Comparison of ENCODE assay signal across 8 cellular contexts in the genomic region with DNA sequence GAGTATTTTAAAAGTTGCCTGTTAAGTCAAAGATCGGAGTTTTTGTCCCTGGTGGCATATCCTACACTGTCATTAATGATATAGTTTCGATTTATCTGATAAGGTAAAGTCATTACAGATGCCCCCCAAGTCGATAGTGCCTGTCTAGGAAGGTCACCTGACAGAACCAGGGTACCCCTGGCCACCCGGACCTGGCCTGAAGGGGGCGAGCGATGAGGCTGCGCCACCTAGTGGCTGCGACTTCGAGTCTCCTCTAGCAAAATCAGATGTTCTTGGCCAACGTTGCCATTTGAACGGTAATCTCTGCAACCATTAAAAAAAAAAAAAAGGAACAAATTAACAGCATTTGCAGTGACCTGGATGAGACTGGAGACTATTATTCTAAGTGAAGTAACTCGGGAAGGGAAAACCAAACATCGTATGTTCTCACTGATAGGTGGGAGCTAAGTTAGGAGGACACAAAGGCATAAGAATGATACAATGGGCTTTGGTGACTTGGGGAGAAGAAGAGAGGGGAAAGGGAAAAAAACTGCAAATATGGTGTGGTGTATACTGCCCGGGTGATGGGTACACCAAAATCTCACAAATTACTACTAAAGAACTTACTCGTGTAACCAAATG.
DNase-seq lines count a peak whose midpoint lies in the region; ATAC-seq and TF ChIP-seq lines count a peak whose summit lies in the region.

No MANE protein-coding gene starts in this region.

- H3K9me3 ChIP-seq in right atrium auricular region: no peaks in the 10 kb centered on the region

- H3K36me3 Mint-ChIP-seq in activated naive CD8-positive, alpha-beta T cell treated with anti-CD3 and anti-CD28 coated beads, Interleukin-2, amount 50 U/mL, for 24 hours (ENCODE audit: low read depth): no peaks in the 10 kb centered on the region

- H3K27me3 ChIP-seq in right atrium auricular region: no peaks in the 10 kb centered on the region

- intact Hi-C loops in sciatic nerve (cut with DNase I): no loop called here

- peak; percentile 36 to 69 for TF ChIP-seq CTCF in right atrium auricular region (IDR thresholded peaks at IDR 0.05)

- no peaks in the 10 kb centered on the region for H3K36me3 ChIP-seq in right atrium auricular region

- DNase-seq in activated CD4-positive, CD25-positive, alpha-beta regulatory T cell treated with anti-CD3 and anti-CD28 coated beads, Interleukin-2, amount 50 U/mL, for 72 hours: peak; percentile 31
- no peak for DNase-seq in activated CD4-positive, CD25-positive, alpha-beta regulatory T cell (lab: John Stamatoyannopoulos, UW)
- peak; percentile 33 for DNase-seq in NCI-H2107 (lab: John Stamatoyannopoulos, UW)
- peak; percentile 38 for DNase-seq in activated naive CD8-positive, alpha-beta T cell treated with anti-CD3 and anti-CD28 coated beads, Interleukin-2, amount 50 U/mL, for 24 hours
- no peak for DNase-seq in right atrium auricular region (ENCODE audit: low spot score)
- DNase-seq in sciatic nerve (ENCODE audit: low spot score): peak; percentile 67
- DNase-seq in OCI-M2 (lab: John Stamatoyannopoulos, UW; ENCODE audit: unreplicated experiment): no peak

- H3K9me3 Mint-ChIP-seq in activated naive CD8-positive, alpha-beta T cell treated with anti-CD3 and anti-CD28 coated beads, Interleukin-2, amount 50 U/mL, for 24 hours: peaks cover 6% of the 10 kb centered on the region

- no peaks in the 10 kb centered on the region for H3K4me1 ChIP-seq in right atrium auricular region

- H3K27ac ChIP-seq in right atrium auricular region: no peak overlapping the region

- no peak overlapping the region for H3K4me3 Mint-ChIP-seq in activated naive CD8-positive, alpha-beta T cell treated with anti-CD3 and anti-CD28 coated beads, Interleukin-2, amount 50 U/mL, for 24 hours

- no peak overlapping the region for H3K27ac Mint-ChIP-seq in activated naive CD8-positive, alpha-beta T cell treated with anti-CD3 and anti-CD28 coated beads, Interleukin-2, amount 50 U/mL, for 24 hours

- no peaks in the 10 kb centered on the region for H3K4me1 Mint-ChIP-seq in activated naive CD8-positive, alpha-beta T cell treated with anti-CD3 and anti-CD28 coated beads, Interleukin-2, amount 50 U/mL, for 24 hours

- ATAC-seq in HG02642 (IDR thresholded peaks at IDR 0.05; ENCODE audit: poor library complexity, unreplicated experiment): peak; percentile 95
- ATAC-seq in activated naive CD8-positive, alpha-beta T cell treated with anti-CD3 and anti-CD28 coated beads, Interleukin-2, amount 50 U/mL, for 24 hours: no peak
- ATAC-seq in sciatic nerve: peak; percentile 65

- H3K27me3 Mint-ChIP-seq in activated naive CD8-positive, alpha-beta T cell treated with anti-CD3 and anti-CD28 coated beads, Interleukin-2, amount 50 U/mL, for 24 hours: no peaks in the 10 kb centered on the region

- H3K4me3 ChIP-seq in right atrium auricular region: no peak overlapping the region

Comparison
In these comparisons a context has a peak if more than half of its experiments do, and no peak if none do; other contexts are left out.
1. DNase-seq: peak in activated CD4-positive, CD25-positive, alpha-beta regulatory T cell treated with anti-CD3 and anti-CD28 coated beads, Interleukin-2, amount 50 U/mL, for 72 hours (single experiment), NCI-H2107 (single experiment), activated naive CD8-positive, alpha-beta T cell treated with anti-CD3 and anti-CD28 coated beads, Interleukin-2, amount 50 U/mL, for 24 hours (single experiment) and sciatic nerve (single experiment); none in activated CD4-positive, CD25-positive, alpha-beta regulatory T cell (0 of 4), right atrium auricular region (single experiment) and OCI-M2 (single experiment).